ENCODE assay signal across 10 cellular contexts in the genomic region with DNA sequence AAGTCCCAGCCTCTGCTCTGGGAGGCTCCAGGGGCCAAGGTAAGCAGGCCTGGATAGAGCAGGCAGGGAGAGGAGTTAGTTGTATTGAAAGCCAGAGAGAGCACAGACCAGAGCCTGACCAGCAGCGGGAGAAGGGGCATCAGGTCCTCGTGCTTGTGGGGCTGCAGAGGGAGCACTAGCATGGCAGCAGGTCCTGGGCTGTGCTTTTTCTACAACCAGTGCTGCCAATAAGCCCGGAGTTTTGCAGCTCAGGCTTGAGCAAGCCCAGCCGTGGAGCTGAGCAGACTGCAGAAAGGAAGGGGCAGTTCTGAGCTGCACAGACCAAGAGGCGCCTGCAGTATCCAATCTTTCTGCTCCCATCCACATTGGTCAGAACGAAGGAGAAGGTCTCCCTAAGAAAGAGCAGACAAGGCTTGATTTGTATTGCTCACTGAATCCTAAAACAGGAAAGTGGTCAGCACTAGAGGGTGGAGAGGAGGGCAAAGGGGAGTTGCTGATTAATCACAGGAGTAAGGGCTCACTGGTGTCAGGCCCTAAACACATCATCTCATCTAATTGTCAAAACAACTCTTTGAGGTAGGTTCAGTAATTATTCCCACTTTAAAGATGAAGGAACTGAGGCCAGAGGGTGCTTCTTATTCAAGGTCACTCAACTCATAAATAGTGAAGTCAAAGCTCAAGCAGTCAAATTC. TPM values are rescaled to one million over a fixed set of nuclear protein-coding genes. Genes with fewer than 3 reads are reported as not detected.
A peak's percentile ranks its signal among the peaks of the same experiment; 100 is the strongest.
DNase-seq lines count a peak whose midpoint lies in the region; ATAC-seq, FAIRE-seq and TF ChIP-seq lines count a peak whose summit lies in the region.
"Had no signal": no experiment of that assay in that cellular context is flagged by ENCODE, and none has a peak within 500 bp of the region (broad histone marks: within the 10 kb centered on the region; RNA-seq: fewer than 3 reads in every experiment).

No MANE protein-coding gene starts in this region.

- H3K4me1 ChIP-seq in GM12878 (ENCODE audit: control insufficient read depth, insufficient read depth, low read length), result peaks cover 40% of the 10 kb centered on the region
- peaks cover 57 to 66% of the 10 kb centered on the region in 2 donors for H3K4me1 ChIP-seq in naive thymus-derived CD4-positive, alpha-beta T cell (ENCODE audit: control insufficient read depth in 2 of 2, insufficient read depth in 2 of 2, low read length in 2 of 2)

- TF ChIP-seq POLR2A in GM12878 (IDR thresholded peaks at IDR 0.05; ENCODE audit: low read depth, low read length), result no peak

- peak overlapping the region; percentile 90 to 100 (median 99) for H3K4me3 Mint-ChIP-seq in naive thymus-derived CD4-positive, alpha-beta T cell

- FAIRE-seq in GM12878 (lab: Jason Lieb, UNC), result no peak

- H3K9ac ChIP-seq in GM12878 (ENCODE audit: control insufficient read depth, insufficient read depth, low read length), result peak overlapping the region; percentile 93

- intact Hi-C loops in GM12878 (cut with micrococcal nuclease; ENCODE audit: unreplicated experiment) (loop anchor here (5.0 kb wide), 1 partner anchor 165 kb away; no protein-coding TSS in a partner anchor), sciatic nerve (cut with DNase I) (no loop called here)
- intact Hi-C loops in naive thymus-derived CD4-positive, alpha-beta T cell (cut with micrococcal nuclease), result loop anchor here (1.0 to 10.0 kb wide), 7 partner anchors 15 to 243 kb away; a partner anchor contains a TSS

- peaks cover 17 to 21% of the 10 kb centered on the region in 2 experiments; a peak in 3 of 4 replicates for H3K36me3 ChIP-seq in GM12878 (ENCODE audit: control insufficient read depth in 2 of 2, insufficient read depth in 2 of 2, low read length in 1 of 2)
- peaks cover 33 to 70% (median 47%) of the 10 kb centered on the region in 3 experiments for H3K36me3 ChIP-seq in naive thymus-derived CD4-positive, alpha-beta T cell (ENCODE audit: control insufficient read depth in 2 of 3, insufficient read depth in 3 of 3, low read length in 3 of 3)

- no peak for TF ChIP-seq EP300 in GM12878 (IDR thresholded peaks at IDR 0.05; ENCODE audit: borderline replicate concordance in 1 of 2, control insufficient read depth in 1 of 2, low read depth in 2 of 2, low read length in 2 of 2)

- peak overlapping the region; percentile 92 for H3K27ac ChIP-seq in GM12878 (ENCODE audit: control insufficient read depth, insufficient read depth)
- peak overlapping the region; percentile 90 for H3K27ac ChIP-seq in naive thymus-derived CD4-positive, alpha-beta T cell (ENCODE audit: low read depth, low read length)

- ATAC-seq in SK-N-SH treated with all-trans-retinoic acid at 6 μM for 48 hours (peak; percentile 72), GM12878 (peak; percentile 28), GM19467 (IDR thresholded peaks at IDR 0.05; ENCODE audit: unreplicated experiment) (no peak), sciatic nerve (no peak)
- ATAC-seq in naive thymus-derived CD4-positive, alpha-beta T cell, result peak; percentile 61

- no TSS peak for BruUV-seq in GM12878 (replicated peaks; lab: Mats Ljungman, UMichigan)

- no peaks in the 10 kb centered on the region for H3K27me3 ChIP-seq in GM12878 (replicated peaks in 1 of 2; ENCODE audit: control insufficient read depth in 2 of 2, insufficient read depth in 2 of 2, low read length in 1 of 2)
- no peaks in the 10 kb centered on the region for H3K27me3 ChIP-seq in naive thymus-derived CD4-positive, alpha-beta T cell (ENCODE audit: control insufficient read depth in 2 of 2, insufficient read depth in 2 of 2, low read length in 2 of 2)
- H3K27me3 ChIP-seq: right lobe of liver had no signal

- H3K4me3 ChIP-seq in GM12878, result peak overlapping the region; percentile 73
- H3K4me3 ChIP-seq in naive thymus-derived CD4-positive, alpha-beta T cell (ENCODE audit: low read length), result peak overlapping the region; percentile 84

- peaks cover 30 to 80% (median 70%) of the 10 kb centered on the region in 5 donors for H3K36me3 Mint-ChIP-seq in naive thymus-derived CD4-positive, alpha-beta T cell

- H3K79me2 ChIP-seq in GM12878 (ENCODE audit: control insufficient read depth, insufficient read depth, low read length), result peaks cover 99% of the 10 kb centered on the region

- no peaks in the 10 kb centered on the region for H3K9me3 ChIP-seq in GM12878 (replicated peaks; ENCODE audit: control insufficient read depth, insufficient read depth, low read length)
- H3K9me3 ChIP-seq in naive thymus-derived CD4-positive, alpha-beta T cell (ENCODE audit: control insufficient read depth in 2 of 3, low read length in 3 of 3), result no peaks in the 10 kb centered on the region
- H3K9me3 ChIP-seq: Caco-2, right lobe of liver had no signal

- H4K20me1 ChIP-seq in GM12878 (ENCODE audit: control insufficient read depth, insufficient read depth), result no peaks in the 10 kb centered on the region

- POLR2A ChIA-PET in GM12878 (lab: Charles Lee), result interaction anchor here (0.9 to 12.8 kb wide), 14 partner anchors 10 to 156 kb away, joined by 3 to 371 read pairs (median 6); no protein-coding TSS in a partner anchor
- POLR2A ChIA-PET in naive thymus-derived CD4-positive, alpha-beta T cell (lab: Charles Lee), result interaction anchor here (1.1 to 26.6 kb wide), 8 partner anchors 9 to 525 kb away, joined by 3 to 1128 read pairs (median 12); a partner anchor contains a TSS

- peak overlapping the region; percentile 99 for H3K4me2 ChIP-seq in GM12878 (ENCODE audit: control insufficient read depth, insufficient read depth)

- SMC1A ChIA-PET in GM12878 (lab: Charles Lee; ENCODE audit: uncharacterized antibody, unreplicated experiment), result interaction anchor here (0.9 to 8.7 kb wide), 18 partner anchors 13 to 250 kb away, joined by 3 to 284 read pairs (median 4); no protein-coding TSS in a partner anchor

- TF ChIP-seq RAD21 in GM12878 (IDR thresholded peaks at IDR 0.05; ENCODE audit: insufficient read depth, low read depth, low read length), result peak; percentile 58

- RAD21 ChIA-PET in GM12878 (lab: Charles Lee; ENCODE audit: unreplicated experiment), result interaction anchor here (1.1 to 15.0 kb wide), 10 partner anchors 10 to 167 kb away, joined by 3 to 542 read pairs (median 8); no protein-coding TSS in a partner anchor

- H2AFZ ChIP-seq in GM12878 (ENCODE audit: control insufficient read depth, low read depth, low read length), result no peak overlapping the region

- peak; percentile 23 for DNase-seq in NOMO-1 treated with DMSO at 0.1 percent for 48 hours (lab: John Stamatoyannopoulos, UW; ENCODE audit: unreplicated experiment)
- DNase-seq in NOMO-1 treated with dmso at 0.1 percent for 144 hours (lab: John Stamatoyannopoulos, UW; ENCODE audit: unreplicated experiment), result no peak
- no peak for DNase-seq in GM12878 (ENCODE audit: low read depth, low spot score)
- DNase-seq in naive thymus-derived CD4-positive, alpha-beta T cell, result peak in 7 of 9 donors; percentile 57 to 84 (median 78)
- DNase-seq in sciatic nerve (ENCODE audit: low spot score), result no peak
- DNase-seq in NCI-H2107 treated with DMSO at 0.1 percent for 48 hours (lab: John Stamatoyannopoulos, UW; ENCODE audit: unreplicated experiment), result no peak
- DNase-seq: right lobe of liver had no signal

- no peaks in the 10 kb centered on the region for H3K27me3 Mint-ChIP-seq in naive thymus-derived CD4-positive, alpha-beta T cell

- peak; percentile 54 to 65 (median 55) for TF ChIP-seq CTCF in GM12878 (IDR thresholded peaks at IDR 0.05 in 2 of 3, conservative IDR thresholded peaks at IDR 0.05 in 1 of 3; ENCODE audit: control insufficient read depth in 2 of 3, extremely low read depth in 1 of 3, insufficient read depth in 1 of 3, low read depth in 3 of 3, low read length in 3 of 3)

- 47% methylated on average over 6 of the region's 6 CpGs for WGBS in GM12878 (ENCODE audit: insufficient coverage, insufficient replicate concordance, low lambda C conversion rate, missing lambda C conversion rate)

- H3K9me3 Mint-ChIP-seq in naive thymus-derived CD4-positive, alpha-beta T cell, result peaks cover 0 to 2% (median 0%) of the 10 kb centered on the region in 11 donors

- peaks cover 47 to 75% (median 66%) of the 10 kb centered on the region in 7 donors for H3K4me1 Mint-ChIP-seq in naive thymus-derived CD4-positive, alpha-beta T cell

- peak overlapping the region; percentile 92 to 99 (median 96) for H3K27ac Mint-ChIP-seq in naive thymus-derived CD4-positive, alpha-beta T cell

- CTCF ChIA-PET in GM12878 (lab: Yijun Ruan, JAX), result interaction anchor here (1.0 to 14.9 kb wide), 12 partner anchors 9 to 204 kb away, joined by 3 to 239 read pairs (median 4); no protein-coding TSS in a partner anchor
- CTCF ChIA-PET in naive thymus-derived CD4-positive, alpha-beta T cell (lab: Charles Lee), result interaction anchor here (1.1 to 15.0 kb wide), 7 partner anchors 9 to 244 kb away, joined by 3 to 341 read pairs (median 5); a partner anchor contains a TSS

- in situ Hi-C loops in GM12878 (cut with MboI), result no loop called here

RNA-seq across cellular contexts. Expression of a gene that starts 2.7 kb away (rescaled TPM):
- 483 and 497 TPM in 2 replicates for total RNA-seq in GM12878 (2013; cell fraction: nucleolus; rRNA removed)
- total RNA-seq in GM12878 (2014; rRNA removed) (164 and 170 TPM in 2 replicates), GM12878 (2014; rRNA removed; fragmentation: Illumina TruSeq; extraction: Trizol) (187 and 196 TPM in 2 replicates), GM12878 (2021) (164 and 166 TPM in 2 replicates), sciatic nerve (14.6 TPM)
- 73.7 TPM for polyA plus RNA-seq in GM12878 (2011; ENCODE audit: low read depth)
- polyA plus RNA-seq in GM12878 (2011; rRNA removed) (299 and 375 TPM in 2 replicates), GM12878 (2014; fragmentation: Illumina TruSeq; extraction: Trizol) (193 and 221 TPM in 2 replicates), GM12878 (2014; fragmentation: Nextera tagmentation; extraction: Ambion mirVana) (100 to 1,000 TPM; 149 to 200 TPM), GM12878 (2014; rRNA removed) (149 and 157 TPM in 2 replicates), GM12878 (2016; fragmentation: Nextera tagmentation; extraction: Ambion mirVana) (100 to 1,000 TPM; 162 to 179 TPM)
- 278 and 313 TPM in 2 replicates for polyA plus RNA-seq in GM12878 (2011; cell fraction: cytosol; rRNA removed)
- polyA plus RNA-seq in GM12878 (2011; cell fraction: nucleus; rRNA removed), result 458 and 613 TPM in 2 replicates
- 75.3 and 147 TPM in 2 replicates for polyA plus RNA-seq in GM12878 (2012)
- 404 and 526 TPM in 2 replicates for polyA minus RNA-seq in GM12878 (2011; rRNA and poly(A)+ RNA removed)
- polyA minus RNA-seq in GM12878 (2011; cell fraction: cytosol; rRNA and poly(A)+ RNA removed), result 128 and 168 TPM in 2 replicates
- 708 and 882 TPM in 2 replicates for polyA minus RNA-seq in GM12878 (2011; cell fraction: nucleus; rRNA and poly(A)+ RNA removed)
- total RNA-seq in naive thymus-derived CD4-positive, alpha-beta T cell, result 100 to 1,000 TPM; 122 to 328 (median 288) TPM
- polyA plus RNA-seq in naive thymus-derived CD4-positive, alpha-beta T cell, result 100 to 1,000 TPM; 192 to 421 TPM

RNA-seq across cellular contexts. Expression of a gene that starts 29.8 kb away (rescaled TPM):
- 87.3 and 102 TPM in 2 replicates for total RNA-seq in GM12878 (2013; cell fraction: nucleolus; rRNA removed)
- total RNA-seq in GM12878 (2014; rRNA removed) (92.1 and 115 TPM in 2 replicates), GM12878 (2014; rRNA removed; fragmentation: Illumina TruSeq; extraction: Trizol) (88.8 and 105 TPM in 2 replicates), GM12878 (2021) (72.1 and 95.0 TPM in 2 replicates), sciatic nerve (3.3 TPM)
- polyA plus RNA-seq in GM12878 (2011; ENCODE audit: low read depth), result 120 TPM
- polyA plus RNA-seq in GM12878 (2011; rRNA removed) (508 and 715 TPM in 2 replicates), GM12878 (2014; fragmentation: Illumina TruSeq; extraction: Trizol) (124 and 170 TPM in 2 replicates), GM12878 (2014; fragmentation: Nextera tagmentation; extraction: Ambion mirVana) (100 to 1,000 TPM; 151 to 216 TPM), GM12878 (2014; rRNA removed) (73.5 and 105 TPM in 2 replicates), GM12878 (2016; fragmentation: Nextera tagmentation; extraction: Ambion mirVana) (10 to 100 TPM; 37.1 to 39.3 TPM)
- 197 and 261 TPM in 2 replicates for polyA plus RNA-seq in GM12878 (2011; cell fraction: cytosol; rRNA removed)
- polyA plus RNA-seq in GM12878 (2011; cell fraction: nucleus; rRNA removed), result 117 and 171 TPM in 2 replicates
- 69.1 and 111 TPM in 2 replicates for polyA plus RNA-seq in GM12878 (2012)
- polyA minus RNA-seq in GM12878 (2011; rRNA and poly(A)+ RNA removed), result 176 and 187 TPM in 2 replicates
- polyA minus RNA-seq in GM12878 (2011; cell fraction: cytosol; rRNA and poly(A)+ RNA removed), result 36.6 and 47.4 TPM in 2 replicates
- polyA minus RNA-seq in GM12878 (2011; cell fraction: nucleus; rRNA and poly(A)+ RNA removed), result 123 and 150 TPM in 2 replicates
- total RNA-seq in naive thymus-derived CD4-positive, alpha-beta T cell, result 10 to 100 TPM in 3 of 5 experiments, 1 to 10 TPM in 2; 7.0 to 38.0 (median 18.8) TPM
- 100 to 1,000 TPM; 126 to 136 TPM for polyA plus RNA-seq in naive thymus-derived CD4-positive, alpha-beta T cell
- total RNA-seq: Caco-2 had no signal

RNA-seq across cellular contexts. Expression of a gene that starts 57.7 kb away (rescaled TPM):
- 342 and 348 TPM in 2 replicates for total RNA-seq in GM12878 (2013; cell fraction: nucleolus; rRNA removed)
- total RNA-seq in GM12878 (2014; rRNA removed), result 56.0 and 70.0 TPM in 2 replicates
- 67.5 and 68.8 TPM in 2 replicates for total RNA-seq in GM12878 (2014; rRNA removed; fragmentation: Illumina TruSeq; extraction: Trizol)
- total RNA-seq in GM12878 (2021), result 51.8 and 53.6 TPM in 2 replicates
- polyA plus RNA-seq in GM12878 (2011; ENCODE audit: low read depth), result 23.6 TPM
- 77.9 and 125 TPM in 2 replicates for polyA plus RNA-seq in GM12878 (2011; rRNA removed)
- polyA plus RNA-seq in GM12878 (2011; cell fraction: cytosol; rRNA removed), result 25.7 and 33.4 TPM in 2 replicates
- 40.1 and 49.8 TPM in 2 replicates for polyA plus RNA-seq in GM12878 (2011; cell fraction: nucleus; rRNA removed)
- polyA plus RNA-seq in GM12878 (2012), result 31.1 and 54.5 TPM in 2 replicates
- 60.1 and 83.5 TPM in 2 replicates for polyA plus RNA-seq in GM12878 (2014; fragmentation: Illumina TruSeq; extraction: Trizol)
- polyA plus RNA-seq in GM12878 (2014; fragmentation: Nextera tagmentation; extraction: Ambion mirVana), result 10 to 100 TPM; 29.4 to 55.5 TPM
- 42.4 and 52.7 TPM in 2 replicates for polyA plus RNA-seq in GM12878 (2014; rRNA removed)
- polyA plus RNA-seq in GM12878 (2016; fragmentation: Nextera tagmentation; extraction: Ambion mirVana), result 10 to 100 TPM; 53.1 to 54.1 TPM
- polyA minus RNA-seq in GM12878 (2011; rRNA and poly(A)+ RNA removed), result 71.9 and 97.9 TPM in 2 replicates
- 19.6 and 21.8 TPM in 2 replicates for polyA minus RNA-seq in GM12878 (2011; cell fraction: cytosol; rRNA and poly(A)+ RNA removed)
- polyA minus RNA-seq in GM12878 (2011; cell fraction: nucleus; rRNA and poly(A)+ RNA removed), result 43.4 and 48.7 TPM in 2 replicates
- total RNA-seq in naive thymus-derived CD4-positive, alpha-beta T cell, result 10 to 100 TPM; 39.1 to 57.5 (median 40.2) TPM
- 10 to 100 TPM; 23.0 to 26.3 TPM for polyA plus RNA-seq in naive thymus-derived CD4-positive, alpha-beta T cell
- 44.8 TPM for total RNA-seq in sciatic nerve

RNA-seq across cellular contexts. Expression of a gene that starts 57.9 kb away (rescaled TPM):
- total RNA-seq in GM12878 (2013; cell fraction: nucleolus; rRNA removed), result 151 and 152 TPM in 2 replicates
- total RNA-seq in GM12878 (2014; rRNA removed) (76.0 and 80.9 TPM in 2 replicates), GM12878 (2014; rRNA removed; fragmentation: Illumina TruSeq; extraction: Trizol) (56.6 and 60.3 TPM in 2 replicates), GM12878 (2021) (39.1 and 45.3 TPM in 2 replicates), sciatic nerve (34.9 TPM)
- polyA plus RNA-seq in GM12878 (2011; ENCODE audit: low read depth), result 76.4 TPM
- polyA plus RNA-seq in GM12878 (2011; rRNA removed) (229 and 281 TPM in 2 replicates), GM12878 (2014; fragmentation: Illumina TruSeq; extraction: Trizol) (82.8 and 106 TPM in 2 replicates), GM12878 (2014; fragmentation: Nextera tagmentation; extraction: Ambion mirVana) (100 to 1,000 TPM in 1 of 2 experiments, 10 to 100 TPM in 1; 88.3 to 146 TPM), GM12878 (2014; rRNA removed) (64.1 and 88.0 TPM in 2 replicates), GM12878 (2016; fragmentation: Nextera tagmentation; extraction: Ambion mirVana) (10 to 100 TPM; 57.7 to 58.4 TPM)
- polyA plus RNA-seq in GM12878 (2011; cell fraction: cytosol; rRNA removed), result 79.5 and 115 TPM in 2 replicates
- 93.3 and 138 TPM in 2 replicates for polyA plus RNA-seq in GM12878 (2011; cell fraction: nucleus; rRNA removed)
- polyA plus RNA-seq in GM12878 (2012), result 82.7 and 135 TPM in 2 replicates
- 81.4 and 133 TPM in 2 replicates for polyA minus RNA-seq in GM12878 (2011; rRNA and poly(A)+ RNA removed)
- polyA minus RNA-seq in GM12878 (2011; cell fraction: cytosol; rRNA and poly(A)+ RNA removed), result 14.7 and 17.9 TPM in 2 replicates
- polyA minus RNA-seq in GM12878 (2011; cell fraction: nucleus; rRNA and poly(A)+ RNA removed), result 27.7 and 29.8 TPM in 2 replicates
- 10 to 100 TPM; 26.9 to 51.6 (median 43.5) TPM for total RNA-seq in naive thymus-derived CD4-positive, alpha-beta T cell
- 10 to 100 TPM; 76.4 to 87.5 TPM for polyA plus RNA-seq in naive thymus-derived CD4-positive, alpha-beta T cell

Comparison
In these comparisons a context has a peak if more than half of its experiments do, and no peak if none do; other contexts are left out.
1. DNase-seq: peak in NOMO-1 treated with DMSO at 0.1 percent for 48 hours (single experiment) and naive thymus-derived CD4-positive, alpha-beta T cell (7 of 9); none in NOMO-1 treated with dmso at 0.1 percent for 144 hours (single experiment), GM12878 (single experiment), sciatic nerve (single experiment) and NCI-H2107 treated with DMSO at 0.1 percent for 48 hours (single experiment).
2. ATAC-seq: peak in SK-N-SH treated with all-trans-retinoic acid at 6 μM for 48 hours (single experiment), GM12878 (single experiment) and naive thymus-derived CD4-positive, alpha-beta T cell (single experiment); none in GM19467 (single experiment) and sciatic nerve (single experiment).